Comparison of ENCODE assay signal across 9 cellular contexts in genomic region chr9:134003237-134003636, GRCh38.
"Had no signal": no experiment of that assay in that cellular context is flagged by ENCODE, and none has a peak within 500 bp of the region (broad histone marks: within the 10 kb centered on the region; RNA-seq: fewer than 3 reads in every experiment).

No MANE protein-coding gene starts in this region.

- H2AFZ ChIP-seq: GM23338 had no signal

- H3K4me3 Mint-ChIP-seq: GM23338, H9, HFFc6, IgD-negative memory B cell had no signal

- H3K4me1 Mint-ChIP-seq: GM23338, H9 had no signal

- ATAC-seq: GM23338 had no signal

- H3K4me2 ChIP-seq: GM23338 had no signal

- H3K27ac Mint-ChIP-seq: GM23338, H9, HFFc6, IgD-negative memory B cell had no signal

- H3K36me3 Mint-ChIP-seq: IgD-negative memory B cell had no signal

- H3K27ac ChIP-seq: HL-60 had no signal

- H3K9me3 Mint-ChIP-seq: HFFc6 had no signal

- FAIRE-seq: H1, H54, HepG2 had no signal

- H3K4me3 ChIP-seq: GM23338 had no signal

- DNase-seq: H9, HCEC 1CT, HFFc6 had no signal
